Comparison of ENCODE assay signal across 8 cellular contexts in genomic region chr1:15684042-15684461, GRCh38. TPM values are rescaled to one million over a fixed set of nuclear protein-coding genes. Genes with fewer than 3 reads are reported as not detected.
DNase-seq lines count a peak whose midpoint lies in the region; ATAC-seq, FAIRE-seq and TF ChIP-seq lines count a peak whose summit lies in the region.

PLEKHM2 (plus strand) TSS chr1:15684320; CDS start chr1:15684559, 239 bp downstream.

- H3K9me3 ChIP-seq in endothelial cell of umbilical vein (replicated peaks; ENCODE audit: control insufficient read depth, insufficient read depth, low read length) (no peaks in the 10 kb centered on the region), mucosa of stomach (ENCODE audit: control insufficient read depth, low read length) (no peaks in the 10 kb centered on the region), suprapubic skin (no peaks in the 10 kb centered on the region)

- H3K27ac ChIP-seq in endothelial cell of umbilical vein (ENCODE audit: insufficient read depth, low read depth, low read length) (peak within 1 kb of the TSS; percentile 92), suprapubic skin (peak within 1 kb of the TSS; percentile 97)

- no peak for TF ChIP-seq EP300 in suprapubic skin (IDR thresholded peaks at IDR 0.05)

- H3K4me3 Mint-ChIP-seq in activated CD8-positive, alpha-beta memory T cell treated with anti-CD3 and anti-CD28 coated beads, Interleukin-2, amount 10 ng/mL, durations not matched to agents 7 days and 5 days: peak within 1 kb of the TSS; percentile 79

- no peaks in the 10 kb centered on the region for H4K20me1 ChIP-seq in endothelial cell of umbilical vein (replicated peaks; ENCODE audit: control insufficient read depth, extremely low read depth, insufficient read depth, low read length)

- H3K4me1 ChIP-seq in endothelial cell of umbilical vein (ENCODE audit: control insufficient read depth, extremely low read depth, insufficient read depth, low read length) (peaks cover 7% of the 10 kb centered on the region), mucosa of stomach (ENCODE audit: control insufficient read depth, insufficient read depth, low read length) (peaks cover 26% of the 10 kb centered on the region), suprapubic skin (peaks cover 52% of the 10 kb centered on the region)

- WGBS in suprapubic skin: 0% methylated on average over 6 of the region's 52 CpGs

- peak within 1 kb of the TSS; percentile 83 for H3K27ac Mint-ChIP-seq in activated CD8-positive, alpha-beta memory T cell treated with anti-CD3 and anti-CD28 coated beads, Interleukin-2, amount 10 ng/mL, durations not matched to agents 7 days and 5 days

- no peak for FAIRE-seq in endothelial cell of umbilical vein (lab: Jason Lieb, UNC)

- H3K36me3 ChIP-seq in endothelial cell of umbilical vein (ENCODE audit: control insufficient read depth in 2 of 2, extremely low read depth in 1 of 2, insufficient read depth in 2 of 2, low read length in 2 of 2) (no peaks in the 10 kb centered on the region), mucosa of stomach (ENCODE audit: control insufficient read depth, insufficient read depth, low read length) (no peaks in the 10 kb centered on the region), suprapubic skin (no peaks in the 10 kb centered on the region)

- H3K4me3 ChIP-seq in AG10803 (ENCODE audit: low read length) (peak within 1 kb of the TSS; percentile 83), endothelial cell of umbilical vein (replicated peaks in 1 of 3; ENCODE audit: insufficient read depth in 1 of 3, low read depth in 1 of 3, low read length in 3 of 3) (peak within 1 kb of the TSS; percentile 61 to 87 (median 73)), mucosa of stomach (ENCODE audit: low read length) (peak within 1 kb of the TSS; percentile 74), suprapubic skin (peak within 1 kb of the TSS; percentile 94)

- POLR2A ChIA-PET in endothelial cell of umbilical vein (lab: Charles Lee): no interaction called here

- H3K27me3 Mint-ChIP-seq in activated CD8-positive, alpha-beta memory T cell treated with anti-CD3 and anti-CD28 coated beads, Interleukin-2, amount 10 ng/mL, durations not matched to agents 7 days and 5 days: no peaks in the 10 kb centered on the region

- TF ChIP-seq CTCF in AG10803 (conservative IDR thresholded peaks at IDR 0.05; ENCODE audit: low read length) (no peak), endothelial cell of umbilical vein (IDR thresholded peaks at IDR 0.05; ENCODE audit: extremely low read depth in 1 of 2, insufficient read depth in 1 of 2, low read depth in 1 of 2, low read length in 2 of 2) (no peak), suprapubic skin (IDR thresholded peaks at IDR 0.05) (no peak)

- intact Hi-C loops in endothelial cell of umbilical vein (cut with micrococcal nuclease): loop anchor here (1.0 to 2.0 kb wide), 2 partner anchors 67 to 77 kb away; partner anchors contain the start of gene DDI2

- H3K4me1 Mint-ChIP-seq in activated CD8-positive, alpha-beta memory T cell treated with anti-CD3 and anti-CD28 coated beads, Interleukin-2, amount 10 ng/mL, durations not matched to agents 7 days and 5 days: peaks cover 37% of the 10 kb centered on the region

- H3K9ac ChIP-seq in endothelial cell of umbilical vein (replicated peaks; ENCODE audit: extremely low read depth, insufficient read depth, low read length) (peak within 1 kb of the TSS; percentile 94), mucosa of stomach (ENCODE audit: low read length) (peak within 1 kb of the TSS; percentile 100)

- dilution Hi-C loops in endothelial cell of umbilical vein (cut with MboI; ENCODE audit: extremely low pct_ligation_motif_present, low sequenced_read_pairs): no loop called here

- no peaks in the 10 kb centered on the region for H3K9me1 ChIP-seq in endothelial cell of umbilical vein (replicated peaks; ENCODE audit: control insufficient read depth, extremely low read depth, insufficient read depth, low read length)

- DNase-seq in AG10803 (ENCODE audit: low read depth) (peak; percentile 53), NCI-H1105 (lab: John Stamatoyannopoulos, UW) (peak; percentile 31), endothelial cell of umbilical vein (ENCODE audit: low read depth, low spot score) (no peak), suprapubic skin (ENCODE audit: low spot score in 2 of 2) (no peak)
- no peak for DNase-seq in activated CD8-positive, alpha-beta memory T cell treated with anti-CD3 and anti-CD28 coated beads, Interleukin-2, amount 10 ng/mL, durations not matched to agents 7 days and 5 days

- no peaks in the 10 kb centered on the region for H3K9me3 Mint-ChIP-seq in activated CD8-positive, alpha-beta memory T cell treated with anti-CD3 and anti-CD28 coated beads, Interleukin-2, amount 10 ng/mL, durations not matched to agents 7 days and 5 days (ENCODE audit: low read depth)

- no TSS peak for BruUV-seq in endothelial cell of umbilical vein (replicated peaks; lab: Mats Ljungman, UMichigan)

- no peaks in the 10 kb centered on the region for H3K27me3 ChIP-seq in endothelial cell of umbilical vein (ENCODE audit: control insufficient read depth in 2 of 2, insufficient read depth in 2 of 2, low read length in 2 of 2)
- no peaks in the 10 kb centered on the region for H3K27me3 ChIP-seq in mucosa of stomach (ENCODE audit: control insufficient read depth, insufficient read depth, low read length)
- no peaks in the 10 kb centered on the region for H3K27me3 ChIP-seq in suprapubic skin

- CTCF ChIA-PET in activated CD8-positive, alpha-beta memory T cell treated with anti-CD3 and anti-CD28 coated beads, Interleukin-2, amount 10 ng/mL, durations not matched to agents 7 days and 5 days (lab: Charles Lee): no interaction called here
- CTCF ChIA-PET in endothelial cell of umbilical vein (lab: Charles Lee): no interaction called here

- peak within 1 kb of the TSS; percentile 79 for H3K4me2 ChIP-seq in endothelial cell of umbilical vein (ENCODE audit: insufficient read depth, low read length)

- H3K79me2 ChIP-seq in endothelial cell of umbilical vein (ENCODE audit: control insufficient read depth, insufficient read depth, low read length): peaks cover 41% of the 10 kb centered on the region

- H3K36me3 Mint-ChIP-seq in activated CD8-positive, alpha-beta memory T cell treated with anti-CD3 and anti-CD28 coated beads, Interleukin-2, amount 10 ng/mL, durations not matched to agents 7 days and 5 days: peaks cover 6% of the 10 kb centered on the region

- peak; percentile 58 for ATAC-seq in GM19395 (IDR thresholded peaks at IDR 0.05; ENCODE audit: unreplicated experiment)
- ATAC-seq in activated CD8-positive, alpha-beta memory T cell treated with anti-CD3 and anti-CD28 coated beads, Interleukin-2, amount 10 ng/mL, durations not matched to agents 7 days and 5 days: peak; percentile 90
- no peak for ATAC-seq in GM19035 (IDR thresholded peaks at IDR 0.05; ENCODE audit: unreplicated experiment)

- peak within 1 kb of the TSS; percentile 85 for H2AFZ ChIP-seq in endothelial cell of umbilical vein (ENCODE audit: low read depth, low read length)

- TF ChIP-seq POLR2A in endothelial cell of umbilical vein (IDR thresholded peaks at IDR 0.05; ENCODE audit: low read depth, low read length) (peak; percentile 83), suprapubic skin (IDR thresholded peaks at IDR 0.05) (peak in 1 of 2 donors; percentile 75)

TF ChIP-seq in endothelial cell of umbilical vein, 7 proteins besides CTCF, POLR2A, EP300 and RAD21:
- peak; percentile 86 for TF ChIP-seq POLR2AphosphoS5 (IDR thresholded peaks at IDR 0.05; ENCODE audit: insufficient read depth, low read depth, low read length)
- TF ChIP-seq MAX (IDR thresholded peaks at IDR 0.05; ENCODE audit: insufficient read depth, insufficient read length): no peak

RNA-seq across cellular contexts. Expression of gene PLEKHM2, which starts in this region (rescaled TPM):
- total RNA-seq in activated CD8-positive, alpha-beta memory T cell treated with anti-CD3 and anti-CD28 coated beads, Interleukin-2, amount 10 ng/mL, durations not matched to agents 7 days and 5 days: 10 to 100 TPM; 55.7 to 63.2 TPM
- total RNA-seq in endothelial cell of umbilical vein: 67.5 and 71.5 TPM in 2 replicates
- polyA plus RNA-seq in endothelial cell of umbilical vein: 59.1 and 60.6 TPM in 2 replicates
- polyA plus RNA-seq in endothelial cell of umbilical vein (2011; cell fraction: cytosol; rRNA removed): 49.3 and 57.8 TPM in 2 replicates
- 97.8 and 120 TPM in 2 replicates for polyA plus RNA-seq in endothelial cell of umbilical vein (2011; cell fraction: nucleus; rRNA removed)
- 40.8 and 41.2 TPM in 2 replicates for polyA plus RNA-seq in endothelial cell of umbilical vein (2012)
- 42.4 and 49.8 TPM in 2 replicates for polyA minus RNA-seq in endothelial cell of umbilical vein
- 39.8 TPM for polyA minus RNA-seq in endothelial cell of umbilical vein (2011; cell fraction: cytosol; rRNA and poly(A)+ RNA removed)
- polyA minus RNA-seq in endothelial cell of umbilical vein (2011; cell fraction: nucleus; rRNA and poly(A)+ RNA removed): 22.8 and 29.7 TPM in 2 replicates
- 10 to 100 TPM; 51.3 to 61.6 (median 55.2) TPM for total RNA-seq in suprapubic skin

Comparison
In these comparisons a context has a peak if more than half of its experiments do, and no peak if none do; other contexts are left out.
1. DNase-seq: peak in AG10803 (single experiment) and NCI-H1105 (single experiment); none in activated CD8-positive, alpha-beta memory T cell treated with anti-CD3 and anti-CD28 coated beads, Interleukin-2, amount 10 ng/mL, durations not matched to agents 7 days and 5 days (single experiment), endothelial cell of umbilical vein (single experiment) and suprapubic skin (0 of 2).
2. Peak in every context shown above with its lines, with median percentiles within 50 percentile points of each other: H3K4me3 ChIP-seq.